In the genomic region with DNA sequence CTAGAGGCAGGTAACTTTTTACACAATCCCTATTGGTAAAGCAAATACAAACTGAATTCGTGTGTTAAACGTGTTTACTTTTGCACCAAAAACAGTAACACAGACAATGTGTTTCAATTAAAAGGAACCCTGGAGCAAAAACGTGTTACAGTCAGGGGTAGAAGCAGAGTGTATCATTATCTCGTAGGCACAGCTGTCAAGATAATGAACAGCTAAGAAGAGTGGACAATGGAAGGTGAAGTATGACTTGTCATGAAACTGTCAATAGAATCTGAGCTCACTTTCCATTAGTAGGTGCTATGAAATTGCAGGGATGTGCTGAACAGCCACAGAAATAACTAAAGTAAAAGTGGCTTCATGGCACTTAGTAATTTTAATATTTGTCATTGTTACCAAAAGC, we compare ENCODE assay signal across 17 cellular contexts.
A peak's percentile ranks its signal among the peaks of the same experiment; 100 is the strongest.
DNase-seq lines count a peak whose midpoint lies in the region; ATAC-seq and TF ChIP-seq lines count a peak whose summit lies in the region.
"Had no signal": no experiment of that assay in that cellular context is flagged by ENCODE, and none has a peak within 500 bp of the region (broad histone marks: within the 10 kb centered on the region; RNA-seq: fewer than 3 reads in every experiment).

No MANE protein-coding gene starts in this region.

- H3K4me3 ChIP-seq in SK-N-SH (ENCODE audit: low read depth in 2 of 2, low read length in 1 of 2): no peak overlapping the region
- H3K4me3 ChIP-seq: A549, GM23338 had no signal

- peaks cover 3% of the 10 kb centered on the region for H3K9me3 Mint-ChIP-seq in activated naive CD8-positive, alpha-beta T cell treated with anti-CD3 and anti-CD28 coated beads for 36 hours
- H3K9me3 Mint-ChIP-seq: GM23338 had no signal

- POLR2A ChIA-PET in SK-N-SH (lab: Yijun Ruan, JAX): no interaction called here

- no peaks in the 10 kb centered on the region for H3K4me1 Mint-ChIP-seq in activated naive CD8-positive, alpha-beta T cell treated with anti-CD3 and anti-CD28 coated beads for 36 hours

- H3K9me3 ChIP-seq in SK-N-SH: no peaks in the 10 kb centered on the region
- H3K9me3 ChIP-seq: A549 had no signal

- no peak for ATAC-seq in SK-N-SH treated with all-trans-retinoic acid at 6 μM for 48 hours
- ATAC-seq: A549, GM23338 had no signal

- DNase-seq in NCI-H146 (lab: John Stamatoyannopoulos, UW): peak; percentile 10
- DNase-seq in NCI-H146 treated with DMSO at 0.1 percent for 48 hours (lab: John Stamatoyannopoulos, UW; ENCODE audit: unreplicated experiment): no peak
- no peak for DNase-seq in SK-N-SH
- DNase-seq in NCI-H748 treated with DMSO at 0.1 percent for 48 hours (lab: John Stamatoyannopoulos, UW): peak; percentile 36
- no peak for DNase-seq in activated naive CD8-positive, alpha-beta T cell treated with anti-CD3 and anti-CD28 coated beads for 36 hours
- no peak for DNase-seq in DMS53 (lab: John Stamatoyannopoulos, UW)
- DNase-seq: AML-193; CD4-positive, alpha-beta T cell; DMS153; DMS79 treated with DMSO at 0.1 percent for 48 hours; GF-D8; HCEC 1CT had no signal

- H3K4me2 ChIP-seq in SK-N-SH: no peak overlapping the region
- H3K4me2 ChIP-seq: A549, GM23338 had no signal

- no peak for TF ChIP-seq EP300 in SK-N-SH (IDR thresholded peaks at IDR 0.05; ENCODE audit: borderline replicate concordance in 1 of 2, low read depth in 1 of 2, low read length in 1 of 2)

- H4K20me1 ChIP-seq in SK-N-SH (ENCODE audit: insufficient read depth): no peaks in the 10 kb centered on the region

- H3K27me3 ChIP-seq in SK-N-SH (ENCODE audit: insufficient read depth): no peaks in the 10 kb centered on the region

- H3K9me2 ChIP-seq in SK-N-SH: no peaks in the 10 kb centered on the region

- H3K36me3 Mint-ChIP-seq in activated naive CD8-positive, alpha-beta T cell treated with anti-CD3 and anti-CD28 coated beads for 36 hours: no peaks in the 10 kb centered on the region

- H3K4me1 ChIP-seq in SK-N-SH (ENCODE audit: control insufficient read depth in 1 of 2, insufficient read depth in 2 of 2, low read depth in 1 of 2, low read length in 1 of 2): peaks cover 0 to 3% of the 10 kb centered on the region in 2 experiments; a peak in 2 of 4 replicates
- H3K4me1 ChIP-seq: A549 had no signal

- CTCF ChIA-PET in SK-N-SH (lab: Yijun Ruan, JAX): no interaction called here

- H3K79me2 ChIP-seq in SK-N-SH (ENCODE audit: insufficient read depth): no peaks in the 10 kb centered on the region

- WGBS in SK-N-SH (ENCODE audit: low lambda C conversion rate): 13% methylated on average over 4 of the region's 4 CpGs

- H3K4me3 Mint-ChIP-seq in activated naive CD8-positive, alpha-beta T cell treated with anti-CD3 and anti-CD28 coated beads for 36 hours: no peak overlapping the region
- H3K4me3 Mint-ChIP-seq: CD4-positive, alpha-beta T cell; GM23338 had no signal

- H3F3A ChIP-seq in SK-N-SH (replicated peaks; ENCODE audit: insufficient read depth): no peaks in the 10 kb centered on the region

- H3K36me3 ChIP-seq in SK-N-SH (replicated peaks in 1 of 2; ENCODE audit: control insufficient read depth in 1 of 2, insufficient read depth in 2 of 2, low read length in 1 of 2): no peaks in the 10 kb centered on the region

- no peak overlapping the region for H3K9ac ChIP-seq in SK-N-SH

- no peak overlapping the region for H3K27ac Mint-ChIP-seq in activated naive CD8-positive, alpha-beta T cell treated with anti-CD3 and anti-CD28 coated beads for 36 hours
- H3K27ac Mint-ChIP-seq: CD4-positive, alpha-beta T cell; GM23338 had no signal

- no peaks in the 10 kb centered on the region for H3K27me3 Mint-ChIP-seq in activated naive CD8-positive, alpha-beta T cell treated with anti-CD3 and anti-CD28 coated beads for 36 hours
- H3K27me3 Mint-ChIP-seq: CD4-positive, alpha-beta T cell had no signal

- no peak overlapping the region for H2AFZ ChIP-seq in SK-N-SH (ENCODE audit: low read depth)
- H2AFZ ChIP-seq: GM23338 had no signal

- H3K27ac ChIP-seq in SK-N-SH (ENCODE audit: low read depth in 2 of 2, low read length in 1 of 2): no peak overlapping the region
- H3K27ac ChIP-seq: 22Rv1, A549, C4-2B had no signal

- no peak for TF ChIP-seq RAD21 in SK-N-SH (IDR thresholded peaks at IDR 0.05; ENCODE audit: low read length)

- TF ChIP-seq CTCF in SK-N-SH (IDR thresholded peaks at IDR 0.05): no peak

TF ChIP-seq in SK-N-SH, 30 proteins besides CTCF, POLR2A, EP300 and RAD21:
- TF ChIP-seq GATA2 (CRISPR knock-in tag; IDR thresholded peaks at IDR 0.05): peak; percentile 10; the same call in 1 of the 2 replicates
- no peak for TF ChIP-seq TAF1 (IDR thresholded peaks at IDR 0.05; ENCODE audit: borderline replicate concordance, low read depth, low read length)
TF ChIP-seq in SK-N-SH: peak in this region for 1.

TF ChIP-seq in SK-N-SH treated with all-trans-retinoic acid at 6 μM for 48 hours, 23 proteins besides CTCF, POLR2A, EP300 and RAD21:
- TF ChIP-seq ZNF70 (CRISPR knock-in tag; IDR thresholded peaks at IDR 0.05) (no peak), ZFP30 (CRISPR knock-in tag; IDR thresholded peaks at IDR 0.05) (no peak), OSR1 (CRISPR knock-in tag; IDR thresholded peaks at IDR 0.05) (no peak), BACH2 (CRISPR knock-in tag; IDR thresholded peaks at IDR 0.05; ENCODE audit: borderline replicate concordance) (no peak)

Comparison
In these comparisons a context has a peak if more than half of its experiments do, and no peak if none do; other contexts are left out.
1. DNase-seq: peak in NCI-H146 (single experiment) and NCI-H748 treated with DMSO at 0.1 percent for 48 hours (single experiment); none in NCI-H146 treated with DMSO at 0.1 percent for 48 hours (single experiment), SK-N-SH (single experiment), activated naive CD8-positive, alpha-beta T cell treated with anti-CD3 and anti-CD28 coated beads for 36 hours (single experiment) and DMS53 (single experiment).